In the genomic region with DNA sequence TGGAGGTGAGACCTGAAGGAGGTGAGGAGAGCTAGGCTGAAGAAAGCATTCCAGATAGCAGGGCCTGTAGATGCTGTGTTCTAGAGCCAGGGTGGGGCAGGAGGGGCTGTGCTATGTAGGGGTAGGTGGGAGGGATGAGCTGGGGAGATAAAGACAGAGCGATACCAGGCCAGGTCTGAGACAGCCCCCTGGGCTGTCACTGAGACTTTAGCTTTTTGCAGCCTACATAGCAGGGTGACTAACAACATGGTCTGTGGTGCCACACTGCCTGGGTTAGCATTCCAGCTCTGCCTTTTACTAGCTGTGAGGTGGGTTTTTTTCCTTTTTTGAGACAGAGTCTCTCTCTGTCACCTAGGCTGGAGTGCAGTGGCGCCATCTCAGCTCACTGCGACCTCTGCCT, we compare ENCODE assay signal across 28 cellular contexts.
"Had no signal": no experiment of that assay in that cellular context is flagged by ENCODE, and none has a peak within 500 bp of the region (broad histone marks: within the 10 kb centered on the region; RNA-seq: fewer than 3 reads in every experiment).

No MANE protein-coding gene starts in this region.

- H3K4me3 ChIP-seq: SJSA1 had no signal

- H3K4me2 ChIP-seq: SK-N-SH had no signal

- H3K9me3 ChIP-seq: SJSA1, SK-N-SH had no signal

- DNase-seq: activated CD4-positive, alpha-beta T cell treated with anti-CD3 and anti-CD28 coated beads, Interleukin-2, amount 10 ng/mL, durations not matched to agents 24 days and 14 days; activated CD4-positive, alpha-beta T cell treated with anti-CD3 and anti-CD28 coated beads, Interleukin-2, amount 50 U/mL, for 4 hours; activated CD8-positive, alpha-beta memory T cell treated with anti-CD3 and anti-CD28 coated beads, Interleukin-2, amount 50 U/mL, for 4 hours; activated gamma-delta T cell; activated naive CD4-positive, alpha-beta T cell treated with Interleukin-2 at 50 U/mL for 16 hours; activated T-cell treated with anti-CD3 and anti-CD28 coated beads for 4 hours; activated T-cell treated with anti-CD3 and anti-CD28 coated beads, Interleukin-2, amount 50 U/mL, for 72 hours; caudate nucleus; cerebellar nuclear complex; Karpas-422; NCI-H1105; NCI-H1417 treated with DMSO at 0.1 percent for 48 hours; NCI-H187 treated with DMSO at 0.1 percent for 48 hours; NCI-H2081; NCI-H2171 treated with DMSO at 0.1 percent for 48 hours; NCI-H226; NCI-H524 treated with DMSO at 0.1 percent for 48 hours; SHP77 treated with DMSO at 0.1 percent for 48 hours; SK-N-SH had no signal

- H3K9ac ChIP-seq: SK-N-SH had no signal

- H3K4me1 ChIP-seq: SJSA1 had no signal

- FAIRE-seq: bronchial epithelial cell, TTC549 had no signal

- H3K27ac ChIP-seq: SJSA1 had no signal

- H3K27me3 Mint-ChIP-seq: activated CD4-positive, alpha-beta T cell treated with anti-CD3 and anti-CD28 coated beads, Interleukin-2, amount 10 ng/mL, durations not matched to agents 24 days and 14 days; activated naive CD8-positive, alpha-beta T cell; brain had no signal

- ATAC-seq: activated T-cell treated with anti-CD3 and anti-CD28 coated beads, Interleukin-2, amount 50 U/mL, for 72 hours; Panc1 had no signal

- H3K27me3 ChIP-seq: SJSA1 had no signal

- H3K9me3 Mint-ChIP-seq: activated CD4-positive, alpha-beta T cell treated with anti-CD3 and anti-CD28 coated beads, Interleukin-2, amount 10 ng/mL, durations not matched to agents 24 days and 14 days; activated T-cell treated with anti-CD3 and anti-CD28 coated beads, Interleukin-2, amount 50 U/mL, for 72 hours; activated T-helper 2 cell treated with anti-CD3 and anti-CD28 coated beads, Interferon-gamma antibody, Interleukin-2, Interleukin-4, amounts not matched to agents 10 μg/mL and 5 μg/mL and 100 μg/mL, durations not matched to agents 14 hours and 24 hours and 36 hours; brain; T-helper 1 cell treated with Interleukin-12 subunit alpha and Interleukin-12 subunit beta and Interleukin-4 antibody, amounts not matched to agents 30 μg/mL and 1 μg/mL, for 36 hours; T-helper 2 cell treated with Interferon-gamma antibody and Interleukin-4, amounts not matched to agents 5 μg/mL and 100 μg/mL, for 36 hours had no signal

- H3K4me1 Mint-ChIP-seq: brain had no signal

- H3K27ac Mint-ChIP-seq: activated CD4-positive, alpha-beta T cell treated with anti-CD3 and anti-CD28 coated beads, Interleukin-2, amount 10 ng/mL, durations not matched to agents 24 days and 14 days; activated naive CD8-positive, alpha-beta T cell; activated T-cell treated with anti-CD3 and anti-CD28 coated beads, Interleukin-2, amount 50 U/mL, for 72 hours; activated T-helper 2 cell treated with anti-CD3 and anti-CD28 coated beads, Interferon-gamma antibody, Interleukin-2, Interleukin-4, amounts not matched to agents 10 μg/mL and 5 μg/mL and 100 μg/mL, durations not matched to agents 14 hours and 24 hours and 36 hours; T-helper 1 cell treated with Interleukin-12 subunit alpha and Interleukin-12 subunit beta and Interleukin-4 antibody, amounts not matched to agents 30 μg/mL and 1 μg/mL, for 36 hours; T-helper 2 cell treated with Interferon-gamma antibody and Interleukin-4, amounts not matched to agents 5 μg/mL and 100 μg/mL, for 36 hours had no signal

- H3K4me3 Mint-ChIP-seq: activated CD4-positive, alpha-beta T cell treated with anti-CD3 and anti-CD28 coated beads, Interleukin-2, amount 10 ng/mL, durations not matched to agents 24 days and 14 days; activated naive CD8-positive, alpha-beta T cell; activated T-cell treated with anti-CD3 and anti-CD28 coated beads, Interleukin-2, amount 50 U/mL, for 72 hours; brain; T-helper 1 cell treated with Interleukin-12 subunit alpha and Interleukin-12 subunit beta and Interleukin-4 antibody, amounts not matched to agents 30 μg/mL and 1 μg/mL, for 36 hours; T-helper 2 cell treated with Interferon-gamma antibody and Interleukin-4, amounts not matched to agents 5 μg/mL and 100 μg/mL, for 36 hours had no signal
